Comparison of ENCODE assay signal across 8 cellular contexts in genomic region chr2:47310801-47311560, GRCh38.
A peak's percentile ranks its signal among the peaks of the same experiment; 100 is the strongest.
DNase-seq lines count a peak whose midpoint lies in the region; ATAC-seq and TF ChIP-seq lines count a peak whose summit lies in the region.

No MANE protein-coding gene starts in this region.

- H3K27ac ChIP-seq in mucosa of rectum (ENCODE audit: low read depth in 2 of 2, low read length in 2 of 2): peak overlapping the region; percentile 87 to 97

- peaks cover 33 to 49% of the 10 kb centered on the region in 2 donors for H3K4me1 ChIP-seq in mucosa of rectum (ENCODE audit: control insufficient read depth in 2 of 2, insufficient read depth in 2 of 2, low read length in 2 of 2)

- no peaks in the 10 kb centered on the region for H3K27me3 ChIP-seq in mucosa of rectum (ENCODE audit: control insufficient read depth in 2 of 2, insufficient read depth in 2 of 2, low read length in 2 of 2)

- TF ChIP-seq POLR2A in GM18951 (IDR thresholded peaks at IDR 0.05; ENCODE audit: extremely low read depth, insufficient read depth, insufficient read length): peak; percentile 33

- ATAC-seq in HG03045 (IDR thresholded peaks at IDR 0.05; ENCODE audit: unreplicated experiment) (peak; percentile 15), GM18519 (IDR thresholded peaks at IDR 0.05; ENCODE audit: low FRiP score, unreplicated experiment) (no peak)

- in situ Hi-C loops in GM18951 (cut with MboI; ENCODE audit: low sequenced_read_pairs, unreplicated experiment): loop anchor here (25.0 kb wide), 1 partner anchor 649 kb away; no protein-coding TSS in a partner anchor
- in situ Hi-C loops in KBM-7 (cut with MboI; ENCODE audit: low pct_unique_long_range_greater_than_20kb, low sequenced_read_pairs): no loop called here

- peak overlapping the region; percentile 8 to 44 for H3K4me3 ChIP-seq in mucosa of rectum (ENCODE audit: low read length in 2 of 2)

- H3K9me3 ChIP-seq in mucosa of rectum (ENCODE audit: control insufficient read depth in 2 of 2, low read length in 2 of 2): no peaks in the 10 kb centered on the region

- peak overlapping the region; percentile 57 to 74 for H3K9ac ChIP-seq in mucosa of rectum (ENCODE audit: low read depth in 1 of 2, low read length in 2 of 2)

- H3K36me3 ChIP-seq in mucosa of rectum (ENCODE audit: control insufficient read depth in 2 of 2, insufficient read depth in 2 of 2, low read length in 2 of 2): peaks cover 0 to 4% of the 10 kb centered on the region in 2 donors

- peak; percentile 19 for DNase-seq in amniotic epithelial cell (ENCODE audit: low read depth)
- DNase-seq in COLO668 (lab: John Stamatoyannopoulos, UW; ENCODE audit: unreplicated experiment): no peak
- DNase-seq in activated effector memory CD4-positive, alpha-beta T cell treated with anti-CD3 and anti-CD28 coated beads, Interleukin-2, amount 50 U/mL, for 16 hours: no peak
- no peak for DNase-seq in KBM-7
